ENCODE assay signal across 16 cellular contexts in the genomic region with DNA sequence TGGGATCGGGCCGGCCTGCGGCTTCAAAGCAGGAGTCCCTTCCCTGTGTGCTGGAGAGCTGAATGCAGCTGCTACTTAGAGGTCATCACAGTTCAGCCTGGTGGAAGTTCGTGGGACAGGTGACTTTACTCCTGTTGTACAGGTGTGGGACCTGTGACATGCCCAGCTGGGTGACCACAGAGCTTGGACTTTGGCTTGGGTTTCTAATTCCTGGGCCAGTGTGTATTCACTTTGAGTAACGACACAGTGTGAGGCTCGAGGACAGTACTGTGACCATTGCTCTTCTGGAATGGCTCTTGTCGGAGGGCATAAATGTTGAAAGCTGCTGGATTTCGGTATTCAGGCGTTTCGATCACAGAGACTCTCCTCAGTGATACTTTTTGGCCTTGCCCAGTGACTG.
DNase-seq lines count a peak whose midpoint lies in the region; ATAC-seq and TF ChIP-seq lines count a peak whose summit lies in the region.
"Had no signal": no experiment of that assay in that cellular context is flagged by ENCODE, and none has a peak within 500 bp of the region (broad histone marks: within the 10 kb centered on the region; RNA-seq: fewer than 3 reads in every experiment).

No MANE protein-coding gene starts in this region.

- no peak for TF ChIP-seq EP300 in transverse colon (IDR thresholded peaks at IDR 0.05; ENCODE audit: low read depth)

- in situ Hi-C loops in transverse colon (cut with MboI; ENCODE audit: low pct_ligation_motif_present in 1 of 4, low pct_unique_long_range_greater_than_20kb in 1 of 4, low sequenced_read_pairs in 3 of 4): no loop called here

- H3K4me3 ChIP-seq in coronary artery (no peak overlapping the region), muscle layer of duodenum (ENCODE audit: low read depth in 1 of 2, low read length in 2 of 2) (peak overlapping the region in 1 of 2 donors; percentile 5), transverse colon (no peak overlapping the region)

- no peaks in the 10 kb centered on the region for H3K9me3 Mint-ChIP-seq in activated naive CD4-positive, alpha-beta T cell treated with anti-CD3 and anti-CD28 coated beads, Interleukin-2, amount 10 ng/mL, durations not matched to agents 7 days and 5 days
- H3K9me3 Mint-ChIP-seq: activated naive CD4-positive, alpha-beta T cell treated with anti-CD3 and anti-CD28 coated beads, Interleukin-2, amount 50 U/mL, for 24 hours; naive thymus-derived CD8-positive, alpha-beta T cell had no signal

- no peak for TF ChIP-seq POLR2A in transverse colon (IDR thresholded peaks at IDR 0.05)

- peaks cover 29% of the 10 kb centered on the region for H3K36me3 Mint-ChIP-seq in activated naive CD4-positive, alpha-beta T cell treated with anti-CD3 and anti-CD28 coated beads, Interleukin-2, amount 10 ng/mL, durations not matched to agents 7 days and 5 days

- no peak for ATAC-seq in GM21529 (IDR thresholded peaks at IDR 0.05; ENCODE audit: unreplicated experiment)
- ATAC-seq: activated CD8-positive, alpha-beta memory T cell treated with anti-CD3 and anti-CD28 coated beads, Interleukin-2, amount 10 ng/mL, durations not matched to agents 7 days and 5 days; naive thymus-derived CD8-positive, alpha-beta T cell had no signal

- DNase-seq in activated naive CD4-positive, alpha-beta T cell treated with anti-CD3 and anti-CD28 coated beads, Interleukin-2, amount 10 ng/mL, durations not matched to agents 7 days and 5 days: no peak
- no peak for DNase-seq in activated naive CD4-positive, alpha-beta T cell treated with Interleukin-2 at 50 U/mL for 16 hours
- DNase-seq in coronary artery (ENCODE audit: low spot score) (no peak), transverse colon (no peak), NCI-H1092 (lab: John Stamatoyannopoulos, UW) (no peak)
- no peak for DNase-seq in stimulated activated CD4-positive, alpha-beta T cell treated with anti-CD3 and anti-CD28 coated beads, Interleukin-2, amount 100 ng/mL, for 48 hours
- DNase-seq: ACHN; activated CD8-positive, alpha-beta memory T cell treated with anti-CD3 and anti-CD28 coated beads, Interleukin-2, amount 10 ng/mL, durations not matched to agents 7 days and 5 days; cortex of kidney; naive thymus-derived CD8-positive, alpha-beta T cell; NCI-H187 treated with DMSO at 0.1 percent for 48 hours; SHP77; small intestine had no signal

- H3K27me3 Mint-ChIP-seq in activated naive CD4-positive, alpha-beta T cell treated with anti-CD3 and anti-CD28 coated beads, Interleukin-2, amount 10 ng/mL, durations not matched to agents 7 days and 5 days: no peaks in the 10 kb centered on the region
- H3K27me3 Mint-ChIP-seq: activated CD8-positive, alpha-beta memory T cell treated with anti-CD3 and anti-CD28 coated beads, Interleukin-2, amount 10 ng/mL, durations not matched to agents 7 days and 5 days; activated naive CD4-positive, alpha-beta T cell treated with anti-CD3 and anti-CD28 coated beads, Interleukin-2, amount 50 U/mL, for 24 hours; naive thymus-derived CD8-positive, alpha-beta T cell had no signal

- H3K27me3 ChIP-seq in muscle layer of duodenum (ENCODE audit: low read depth, low read length) (no peaks in the 10 kb centered on the region), transverse colon (no peaks in the 10 kb centered on the region)

- H3K9me3 ChIP-seq in muscle layer of duodenum (ENCODE audit: control insufficient read depth in 1 of 2, low read length in 2 of 2): no peaks in the 10 kb centered on the region
- no peaks in the 10 kb centered on the region for H3K9me3 ChIP-seq in transverse colon

- intact Hi-C loops in transverse colon (cut with DNase I; ENCODE audit: low total_unique reads): no loop called here

- peak overlapping the region; percentile 70 to 85 for H3K27ac ChIP-seq in coronary artery
- peak overlapping the region; percentile 85 for H3K27ac ChIP-seq in muscle layer of duodenum (ENCODE audit: low read length)
- peak overlapping the region; percentile 60 to 77 (median 74) for H3K27ac ChIP-seq in transverse colon

- WGBS in transverse colon (ENCODE audit: low coverage in 1 of 2), 2 donors: 80% methylated on average over 10 of the region's 10 CpGs; no CpG with 5 or more reads in 1 of the 2 donors

- TF ChIP-seq CTCF in coronary artery (IDR thresholded peaks at IDR 0.05) (no peak), transverse colon (IDR thresholded peaks at IDR 0.05) (no peak)

- CTCF ChIA-PET in activated naive CD4-positive, alpha-beta T cell treated with anti-CD3 and anti-CD28 coated beads, Interleukin-2, amount 10 ng/mL, durations not matched to agents 7 days and 5 days (lab: Charles Lee): interaction anchor here (1.0 to 1.5 kb wide), 2 partner anchors 19 to 231 kb away, joined by 3 read pairs; no protein-coding TSS in a partner anchor

- peaks cover 31% of the 10 kb centered on the region for H3K4me1 Mint-ChIP-seq in activated naive CD4-positive, alpha-beta T cell treated with anti-CD3 and anti-CD28 coated beads, Interleukin-2, amount 10 ng/mL, durations not matched to agents 7 days and 5 days

- peak overlapping the region; percentile 58 for H3K27ac Mint-ChIP-seq in activated naive CD4-positive, alpha-beta T cell treated with anti-CD3 and anti-CD28 coated beads, Interleukin-2, amount 10 ng/mL, durations not matched to agents 7 days and 5 days
- H3K27ac Mint-ChIP-seq: activated CD8-positive, alpha-beta memory T cell treated with anti-CD3 and anti-CD28 coated beads, Interleukin-2, amount 10 ng/mL, durations not matched to agents 7 days and 5 days; activated naive CD4-positive, alpha-beta T cell treated with anti-CD3 and anti-CD28 coated beads, Interleukin-2, amount 50 U/mL, for 24 hours; naive thymus-derived CD8-positive, alpha-beta T cell had no signal

- H3K4me1 ChIP-seq in muscle layer of duodenum (ENCODE audit: control insufficient read depth in 1 of 2, insufficient read depth in 2 of 2, low read length in 2 of 2) (peaks cover 30 to 69% of the 10 kb centered on the region in 2 donors), transverse colon (peaks cover 18 to 60% (median 37%) of the 10 kb centered on the region in 4 donors)

- H3K4me3 Mint-ChIP-seq in activated naive CD4-positive, alpha-beta T cell treated with anti-CD3 and anti-CD28 coated beads, Interleukin-2, amount 10 ng/mL, durations not matched to agents 7 days and 5 days: no peak overlapping the region
- H3K4me3 Mint-ChIP-seq: activated CD8-positive, alpha-beta memory T cell treated with anti-CD3 and anti-CD28 coated beads, Interleukin-2, amount 10 ng/mL, durations not matched to agents 7 days and 5 days; activated naive CD4-positive, alpha-beta T cell treated with anti-CD3 and anti-CD28 coated beads, Interleukin-2, amount 50 U/mL, for 24 hours; naive thymus-derived CD8-positive, alpha-beta T cell had no signal

- H3K36me3 ChIP-seq in muscle layer of duodenum (ENCODE audit: control insufficient read depth in 1 of 2, insufficient read depth in 2 of 2, low read length in 2 of 2): peaks cover under 1 to 17% of the 10 kb centered on the region in 2 donors
- H3K36me3 ChIP-seq in transverse colon: no peaks in the 10 kb centered on the region
